Comparison of ENCODE assay signal across 21 cellular contexts in the genomic region with DNA sequence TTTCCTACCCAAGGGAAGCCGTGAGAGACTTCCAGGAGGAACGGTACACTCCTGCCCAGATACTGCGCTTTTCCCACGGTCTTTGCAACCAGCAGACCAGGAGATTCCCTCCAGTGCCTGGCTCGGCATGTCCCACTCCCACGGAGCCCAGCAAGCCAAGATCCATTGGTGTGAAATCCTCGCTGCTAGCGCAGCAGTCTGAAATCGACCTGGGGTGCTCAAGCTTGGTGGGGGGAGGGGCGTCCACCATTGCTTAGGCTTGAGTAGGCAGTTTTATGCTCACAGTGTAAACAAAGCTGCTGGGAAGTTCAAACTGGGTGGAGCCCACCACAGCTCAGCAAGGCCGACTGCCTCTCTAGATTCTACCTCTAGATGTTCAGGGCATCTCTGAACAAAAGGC.
"Had no signal": no experiment of that assay in that cellular context is flagged by ENCODE, and none has a peak within 500 bp of the region (broad histone marks: within the 10 kb centered on the region; RNA-seq: fewer than 3 reads in every experiment).

No MANE protein-coding gene starts in this region.

- H3K27me3 ChIP-seq: esophagus muscularis mucosa, foreskin keratinocyte, gastroesophageal sphincter, heart left ventricle, hepatocyte, left lung had no signal

- H3K4me1 ChIP-seq: esophagus muscularis mucosa, foreskin keratinocyte, gastroesophageal sphincter, heart left ventricle, left lung, lower lobe of right lung had no signal

- H3K36me3 Mint-ChIP-seq: immature natural killer cell, mesothelial cell of epicardium, naive B cell had no signal

- H3K9me3 ChIP-seq: gastroesophageal sphincter, left lung, lower lobe of right lung, mucosa of descending colon had no signal

- H3K36me3 ChIP-seq: esophagus muscularis mucosa, gastroesophageal sphincter, heart left ventricle, left lung, lower lobe of right lung had no signal

- H3K4me3 ChIP-seq: coronary artery, dorsolateral prefrontal cortex, esophagus muscularis mucosa, gastroesophageal sphincter, heart left ventricle, hepatocyte, left lung, lower lobe of right lung, mucosa of descending colon had no signal

- ATAC-seq: foreskin keratinocyte, gastroesophageal sphincter, heart left ventricle, left cardiac atrium, left lung, left ventricle myocardium superior, lower lobe of right lung, mucosa of descending colon had no signal

- H3K27me3 Mint-ChIP-seq: naive B cell had no signal

- H3K4me1 Mint-ChIP-seq: immature natural killer cell, mesothelial cell of epicardium, naive B cell had no signal

- H3K27ac ChIP-seq: coronary artery, dorsolateral prefrontal cortex, esophagus muscularis mucosa, foreskin keratinocyte, gastroesophageal sphincter, heart left ventricle, hepatocyte, left lung, lower lobe of right lung had no signal

- H3K9me3 Mint-ChIP-seq: immature natural killer cell had no signal

- H3K27ac Mint-ChIP-seq: immature natural killer cell, mesothelial cell of epicardium, naive B cell had no signal

- H3K4me3 Mint-ChIP-seq: immature natural killer cell, mesothelial cell of epicardium, naive B cell had no signal

- DNase-seq: dermis blood vessel endothelial cell; dorsolateral prefrontal cortex; effector CD4-positive, alpha-beta T cell; effector memory CD4-positive, alpha-beta T cell; foreskin keratinocyte; heart left ventricle; hypothalamus; immature natural killer cell; islet precursor cell; left cardiac atrium; left lung; left ventricle myocardium superior; lower lobe of right lung; mesenchymal stem cell; mucosa of descending colon; naive B cell had no signal
